ENCODE assay signal across 11 cellular contexts in the genomic region with DNA sequence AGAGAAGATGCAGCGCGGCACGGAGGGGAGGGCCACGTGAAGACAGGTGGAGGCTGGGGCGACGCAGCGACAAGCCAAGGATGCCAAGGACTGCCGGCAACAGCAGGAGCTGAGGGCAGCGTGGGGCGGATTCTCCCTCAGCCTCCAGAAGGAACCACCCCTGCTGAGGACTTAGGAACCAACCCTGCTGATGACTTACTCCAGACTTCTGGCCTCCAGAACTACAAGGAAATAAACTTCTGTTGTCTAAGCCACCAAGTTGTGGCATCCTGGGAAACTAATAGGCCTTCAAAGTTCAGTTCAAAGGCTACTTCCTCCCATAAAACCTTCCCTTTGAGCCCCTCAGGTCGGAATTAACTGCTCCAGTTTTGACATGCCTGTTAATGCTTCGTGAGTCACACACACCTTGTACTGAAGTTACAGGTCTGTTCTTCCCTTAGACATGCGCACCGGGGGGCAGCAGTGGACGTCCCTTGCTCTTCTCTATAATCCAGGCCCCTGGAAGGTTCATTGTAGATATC.
A peak's percentile ranks its signal among the peaks of the same experiment; 100 is the strongest.
DNase-seq lines count a peak whose midpoint lies in the region; TF ChIP-seq lines count a peak whose summit lies in the region.
"Had no signal": no experiment of that assay in that cellular context is flagged by ENCODE, and none has a peak within 500 bp of the region (broad histone marks: within the 10 kb centered on the region; RNA-seq: fewer than 3 reads in every experiment).

No MANE protein-coding gene starts in this region.

- H3K79me2 ChIP-seq in PC-9 (ENCODE audit: low read depth) (peaks cover 49% of the 10 kb centered on the region), trophoblast cell (ENCODE audit: control insufficient read depth, insufficient read depth, low read length, poor library complexity) (no peaks in the 10 kb centered on the region)

- TF ChIP-seq CTCF in PC-9 (conservative IDR thresholded peaks at IDR 0.05), result no peak
- TF ChIP-seq CTCF in epithelial cell of esophagus (IDR thresholded peaks at IDR 0.05; ENCODE audit: insufficient read depth, low read depth, low read length, missing control alignments), result no peak

- peak; percentile 70 for DNase-seq in NCI-H82 (lab: John Stamatoyannopoulos, UW)
- DNase-seq in NCI-H82 treated with DMSO at 0.1 percent for 48 hours (lab: John Stamatoyannopoulos, UW; ENCODE audit: unreplicated experiment), result no peak
- peak; percentile 26 to 76 for DNase-seq in PC-9
- DNase-seq in epithelial cell of esophagus (ENCODE audit: low read depth), result peak; percentile 74
- peak; percentile 64 to 70 for DNase-seq in trophoblast cell
- no peak for DNase-seq in middle frontal gyrus (ENCODE audit: extremely low spot score, low spot score)
- DNase-seq in NCI-H187 treated with DMSO at 0.1 percent for 48 hours (lab: John Stamatoyannopoulos, UW), result no peak
- DNase-seq in activated naive CD4-positive, alpha-beta T cell treated with Interleukin-2 at 50 U/mL for 16 hours, result no peak
- DNase-seq: activated T-cell treated with anti-CD3 and anti-CD28 coated beads for 4 hours, aorta had no signal

- no peaks in the 10 kb centered on the region; the same call in 1 of the 2 replicates for H4K20me1 ChIP-seq in PC-9 (ENCODE audit: insufficient read depth)

- no peak overlapping the region for H2BK12ac ChIP-seq in trophoblast cell (ENCODE audit: low read length)

- H4K91ac ChIP-seq in trophoblast cell (ENCODE audit: low read depth, low read length), result no peak overlapping the region

- H3K27me3 ChIP-seq in PC-9 (ENCODE audit: insufficient read depth, low read depth) (no peaks in the 10 kb centered on the region), trophoblast cell (ENCODE audit: insufficient read depth, low read length) (no peaks in the 10 kb centered on the region)
- H3K27me3 ChIP-seq: tibial nerve had no signal

- no peak overlapping the region for H3K23ac ChIP-seq in trophoblast cell (ENCODE audit: low read length)

- no peak overlapping the region for H2BK5ac ChIP-seq in trophoblast cell (ENCODE audit: low read depth, low read length, poor library complexity)

- no peak overlapping the region for H2AFZ ChIP-seq in PC-9
- H2AFZ ChIP-seq in trophoblast cell (ENCODE audit: insufficient read depth, low read length, poor library complexity), result no peak overlapping the region

- H3K36me3 ChIP-seq in PC-9 (ENCODE audit: low read depth), result no peaks in the 10 kb centered on the region
- H3K36me3 ChIP-seq in trophoblast cell (ENCODE audit: control insufficient read depth in 1 of 2, insufficient read depth in 2 of 2, low read length in 2 of 2), result no peaks in the 10 kb centered on the region

- POLR2A ChIA-PET in PC-9 (lab: Charles Lee; ENCODE audit: unreplicated experiment), result no interaction called here

- no peak overlapping the region for H4K12ac ChIP-seq in trophoblast cell (ENCODE audit: low read depth, low read length)

- no peak overlapping the region for H3K4me3 ChIP-seq in PC-9
- H3K4me3 ChIP-seq in epithelial cell of esophagus (ENCODE audit: low read length), result no peak overlapping the region
- H3K4me3 ChIP-seq in trophoblast cell (ENCODE audit: low read depth, low read length), result no peak overlapping the region
- H3K4me3 ChIP-seq: tibial nerve had no signal

- H3K9me3 ChIP-seq in PC-9 (ENCODE audit: insufficient read depth, low read depth), result no peaks in the 10 kb centered on the region
- H3K9me3 ChIP-seq in trophoblast cell (ENCODE audit: insufficient read depth, low read depth, low read length), result peaks cover 2% of the 10 kb centered on the region
- H3K9me3 ChIP-seq: tibial nerve had no signal

- no peaks in the 10 kb centered on the region for H3K9me2 ChIP-seq in PC-9 (ENCODE audit: insufficient read depth)

- no peak overlapping the region for H3K9ac ChIP-seq in trophoblast cell (ENCODE audit: low read length)

- H2BK120ac ChIP-seq in trophoblast cell (ENCODE audit: insufficient read depth, low read length, poor library complexity), result no peak overlapping the region

- H3K27ac ChIP-seq in PC-9 (peak overlapping the region; percentile 58), trophoblast cell (ENCODE audit: low read depth, low read length) (peak overlapping the region; percentile 50)

- peaks cover 32% of the 10 kb centered on the region for H3F3A ChIP-seq in PC-9 (ENCODE audit: insufficient read depth, low read depth)

- no CpG with 5 or more reads among the region's 15 CpGs for WGBS in trophoblast cell (ENCODE audit: extremely low coverage, insufficient coverage, insufficient read length)

- H2AK5ac ChIP-seq in trophoblast cell (ENCODE audit: low read length), result no peak overlapping the region

- H3K4me2 ChIP-seq in PC-9 (peak overlapping the region; percentile 43), trophoblast cell (ENCODE audit: low read length) (no peak overlapping the region)

- H3K14ac ChIP-seq in trophoblast cell (ENCODE audit: low read length), result peak overlapping the region; percentile 41

- no peak overlapping the region for H3K4ac ChIP-seq in trophoblast cell (ENCODE audit: low read depth, low read length)

- peak overlapping the region; percentile 56 for H4K8ac ChIP-seq in trophoblast cell (ENCODE audit: low read depth, low read length)

- no TSS peak for BruUV-seq in PC-9 (replicated peaks; lab: Mats Ljungman, UMichigan)

- H3K79me1 ChIP-seq in trophoblast cell (ENCODE audit: low read length), result peaks cover 5% of the 10 kb centered on the region

- CTCF ChIA-PET in PC-9 (lab: Charles Lee), result no interaction called here

- intact Hi-C loops in PC-9 (cut with micrococcal nuclease; ENCODE audit: unreplicated experiment), result no loop called here

- H3K18ac ChIP-seq in trophoblast cell (ENCODE audit: low read length), result peak overlapping the region; percentile 13

- H3K4me1 ChIP-seq in PC-9 (replicated peaks; ENCODE audit: insufficient read depth), result peaks cover 27% of the 10 kb centered on the region
- H3K4me1 ChIP-seq in trophoblast cell (ENCODE audit: control insufficient read depth in 1 of 2, insufficient read depth in 2 of 2, low read length in 2 of 2), result peaks cover 5 to 6% of the 10 kb centered on the region in 2 experiments
- H3K4me1 ChIP-seq: tibial nerve had no signal

Comparison
In these comparisons a context has a peak if more than half of its experiments do, and no peak if none do; other contexts are left out.
1. DNase-seq: peak in NCI-H82 (single experiment), PC-9 (2 of 2), epithelial cell of esophagus (single experiment) and trophoblast cell (2 of 2); none in NCI-H82 treated with DMSO at 0.1 percent for 48 hours (single experiment), middle frontal gyrus (single experiment), NCI-H187 treated with DMSO at 0.1 percent for 48 hours (single experiment) and activated naive CD4-positive, alpha-beta T cell treated with Interleukin-2 at 50 U/mL for 16 hours (single experiment).